1 cellular context compared by ENCODE assay signal in the genomic region with DNA sequence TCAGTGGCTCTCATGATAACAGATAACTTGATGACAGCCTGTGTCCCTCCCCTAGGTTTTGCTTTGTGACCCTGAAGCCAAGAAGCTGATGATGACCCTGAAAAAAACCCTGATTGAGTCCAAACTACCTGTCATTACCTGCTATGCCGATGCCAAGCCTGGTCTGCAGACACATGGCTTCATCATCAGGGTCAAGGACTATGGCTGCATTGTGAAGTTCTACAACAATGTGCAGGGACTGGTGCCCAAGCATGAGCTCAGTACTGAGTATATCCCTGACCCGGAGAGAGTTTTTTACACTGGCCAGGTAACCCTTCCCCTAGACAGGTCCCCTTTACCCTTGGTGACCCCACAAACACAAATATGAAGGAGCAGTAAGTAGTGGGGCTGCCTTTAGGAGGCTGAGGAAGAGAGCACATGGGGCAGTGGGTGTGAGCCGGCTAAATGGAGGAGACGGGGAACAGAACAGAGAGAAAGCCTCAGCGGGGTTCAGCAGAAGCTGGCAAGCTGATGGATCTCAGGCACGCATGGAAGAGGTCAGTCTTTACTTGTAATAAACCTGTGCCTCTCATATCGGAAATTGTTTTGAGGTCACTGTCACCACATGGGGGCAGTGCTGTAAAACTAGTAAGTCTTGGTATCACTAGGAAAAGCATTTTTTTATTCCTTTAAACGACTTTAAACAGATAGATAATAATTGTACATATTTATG.
TF ChIP-seq lines count a peak whose summit lies in the region.

No MANE protein-coding gene starts in this region.

TF ChIP-seq in HepG2, 621 proteins besides CTCF, POLR2A, EP300 and RAD21:
- TF ChIP-seq STAG1 (CRISPR knock-in tag; IDR thresholded peaks at IDR 0.05) (peak; percentile 71), ZNF30 (CRISPR knock-in tag; IDR thresholded peaks at IDR 0.05) (no peak), SMC3 (IDR thresholded peaks at IDR 0.05; ENCODE audit: low read length) (peak; percentile 43; the same call in 1 of the 2 replicates)
